ENCODE assay signal across 17 cellular contexts in genomic region chr3:14436954-14437281, GRCh38. TPM values are rescaled to one million over a fixed set of nuclear protein-coding genes. Genes with fewer than 3 reads are reported as not detected.
DNase-seq lines count a peak whose midpoint lies in the region; ATAC-seq and TF ChIP-seq lines count a peak whose summit lies in the region.
"Had no signal": no experiment of that assay in that cellular context is flagged by ENCODE, and none has a peak within 500 bp of the region (broad histone marks: within the 10 kb centered on the region; RNA-seq: fewer than 3 reads in every experiment).

No MANE protein-coding gene starts in this region.

- H3K9ac ChIP-seq in trophoblast cell (ENCODE audit: low read length) = no peak overlapping the region
- H3K9ac ChIP-seq: GM23248 had no signal

- peaks cover 35% of the 10 kb centered on the region for H3K4me1 ChIP-seq in CD8-positive, alpha-beta T cell (ENCODE audit: insufficient read depth, low read length)
- H3K4me1 ChIP-seq in trophoblast cell (ENCODE audit: control insufficient read depth in 1 of 2, insufficient read depth in 2 of 2, low read length in 2 of 2) (peaks cover 32 to 36% of the 10 kb centered on the region in 2 experiments), transverse colon (peaks cover 26 to 62% (median 40%) of the 10 kb centered on the region in 4 donors)

- no peak for DNase-seq in CD8-positive, alpha-beta T cell
- no peak for DNase-seq in HFFc6
- DNase-seq in activated T-helper 2 cell treated with anti-CD3 and anti-CD28 coated beads, Interferon-gamma antibody, Interleukin-2, Interleukin-4, amounts not matched to agents 10 μg/mL and 5 μg/mL and 100 μg/mL, durations not matched to agents 14 hours and 24 hours and 36 hours (ENCODE audit: low spot score) = no peak
- DNase-seq in trophoblast cell = no peak
- DNase-seq in AG08395 (ENCODE audit: low spot score) = no peak
- no peak for DNase-seq in transverse colon
- DNase-seq in activated naive CD4-positive, alpha-beta T cell (lab: John Stamatoyannopoulos, UW) = no peak
- DNase-seq: activated CD8-positive, alpha-beta memory T cell treated with anti-CD3 and anti-CD28 coated beads for 24 hours; activated gamma-delta T cell; GM23248; KG1; kidney glomerular epithelial cell; NCI-H1048; NCI-H2081 treated with DMSO at 0.1 percent for 48 hours; NCI-H524 treated with DMSO at 0.1 percent for 48 hours had no signal

- CTCF ChIA-PET in CD8-positive, alpha-beta T cell (lab: Charles Lee) = interaction anchor here (1.0 kb wide), 1 partner anchor 24 kb away, joined by 4 read pairs; no protein-coding TSS in a partner anchor

- no peak overlapping the region for H3K4me2 ChIP-seq in trophoblast cell (ENCODE audit: low read length)

- no peaks in the 10 kb centered on the region for H3K36me3 ChIP-seq in CD8-positive, alpha-beta T cell (ENCODE audit: insufficient read depth, low read length)
- H3K36me3 ChIP-seq in trophoblast cell (ENCODE audit: control insufficient read depth in 1 of 2, insufficient read depth in 2 of 2, low read length in 2 of 2) (peaks cover 7 to 13% of the 10 kb centered on the region in 2 experiments), transverse colon (no peaks in the 10 kb centered on the region)
- H3K36me3 ChIP-seq: right atrium auricular region had no signal

- no peak for TF ChIP-seq EP300 in transverse colon (IDR thresholded peaks at IDR 0.05; ENCODE audit: low read depth)

- POLR2A ChIA-PET in CD8-positive, alpha-beta T cell (lab: Charles Lee) = no interaction called here

- peak overlapping the region; percentile 73 for H3K27ac Mint-ChIP-seq in CD8-positive, alpha-beta T cell
- H3K27ac Mint-ChIP-seq in HFFc6 = peak overlapping the region; percentile 67; the same call in 1 of the 2 replicates
- peak overlapping the region; percentile 41 for H3K27ac Mint-ChIP-seq in activated T-helper 2 cell treated with anti-CD3 and anti-CD28 coated beads, Interferon-gamma antibody, Interleukin-2, Interleukin-4, amounts not matched to agents 10 μg/mL and 5 μg/mL and 100 μg/mL, durations not matched to agents 14 hours and 24 hours and 36 hours

- no peak overlapping the region for H3K4me3 ChIP-seq in CD8-positive, alpha-beta T cell (ENCODE audit: low read depth, low read length)
- H3K4me3 ChIP-seq in trophoblast cell (ENCODE audit: low read depth, low read length) (no peak overlapping the region), transverse colon (no peak overlapping the region)
- H3K4me3 ChIP-seq: GM23248, right atrium auricular region had no signal

- peak overlapping the region; percentile 6 for H3K4ac ChIP-seq in trophoblast cell (ENCODE audit: low read depth, low read length)

- no peak overlapping the region for H3K23ac ChIP-seq in trophoblast cell (ENCODE audit: low read length)

- intact Hi-C loops in CD8-positive, alpha-beta T cell (cut with DNase I, micrococcal nuclease) = loop anchor here (10.0 kb wide), 2 partner anchors 628 to 1022 kb away; partner anchors contain the start of gene MRPS25 (in 1 of the 2)
- intact Hi-C loops in activated T-helper 2 cell treated with anti-CD3 and anti-CD28 coated beads, Interferon-gamma antibody, Interleukin-2, Interleukin-4, amounts not matched to agents 10 μg/mL and 5 μg/mL and 100 μg/mL, durations not matched to agents 14 hours and 24 hours and 36 hours (cut with micrococcal nuclease) = no loop called here
- intact Hi-C loops in transverse colon (cut with DNase I; ENCODE audit: low total_unique reads) = no loop called here

- H3K9me3 ChIP-seq in CD8-positive, alpha-beta T cell (ENCODE audit: low read length) = no peaks in the 10 kb centered on the region
- H3K9me3 ChIP-seq in trophoblast cell (ENCODE audit: insufficient read depth, low read depth, low read length) (no peaks in the 10 kb centered on the region), transverse colon (no peaks in the 10 kb centered on the region)
- H3K9me3 ChIP-seq: right atrium auricular region had no signal

- in situ Hi-C loops in transverse colon (cut with MboI; ENCODE audit: low pct_ligation_motif_present in 1 of 4, low pct_unique_long_range_greater_than_20kb in 1 of 4, low sequenced_read_pairs in 3 of 4) = no loop called here

- H2BK12ac ChIP-seq in trophoblast cell (ENCODE audit: low read length) = no peak overlapping the region

- TF ChIP-seq CTCF in CD8-positive, alpha-beta T cell (IDR thresholded peaks at IDR 0.05) = no peak
- TF ChIP-seq CTCF in HFFc6 (IDR thresholded peaks at IDR 0.05) (no peak), transverse colon (IDR thresholded peaks at IDR 0.05) (no peak)

- H3K4me3 Mint-ChIP-seq in CD8-positive, alpha-beta T cell = no peak overlapping the region
- H3K4me3 Mint-ChIP-seq in HFFc6 = no peak overlapping the region
- no peak overlapping the region for H3K4me3 Mint-ChIP-seq in activated T-helper 2 cell treated with anti-CD3 and anti-CD28 coated beads, Interferon-gamma antibody, Interleukin-2, Interleukin-4, amounts not matched to agents 10 μg/mL and 5 μg/mL and 100 μg/mL, durations not matched to agents 14 hours and 24 hours and 36 hours (ENCODE audit: low read depth)

- H3K9me3 Mint-ChIP-seq in CD8-positive, alpha-beta T cell = no peaks in the 10 kb centered on the region
- no peaks in the 10 kb centered on the region for H3K9me3 Mint-ChIP-seq in HFFc6
- no peaks in the 10 kb centered on the region for H3K9me3 Mint-ChIP-seq in activated T-helper 2 cell treated with anti-CD3 and anti-CD28 coated beads, Interferon-gamma antibody, Interleukin-2, Interleukin-4, amounts not matched to agents 10 μg/mL and 5 μg/mL and 100 μg/mL, durations not matched to agents 14 hours and 24 hours and 36 hours

- no peak overlapping the region for H4K8ac ChIP-seq in trophoblast cell (ENCODE audit: low read depth, low read length)

- H2BK5ac ChIP-seq in trophoblast cell (ENCODE audit: low read depth, low read length, poor library complexity) = no peak overlapping the region

- no peak overlapping the region for H4K12ac ChIP-seq in trophoblast cell (ENCODE audit: low read depth, low read length)

- H4K91ac ChIP-seq in trophoblast cell (ENCODE audit: low read depth, low read length) = no peak overlapping the region

- peaks cover 11% of the 10 kb centered on the region for H3K79me2 ChIP-seq in trophoblast cell (ENCODE audit: control insufficient read depth, insufficient read depth, low read length, poor library complexity)

- H3K27ac ChIP-seq in CD8-positive, alpha-beta T cell (ENCODE audit: low read depth, low read length) = no peak overlapping the region
- H3K27ac ChIP-seq in trophoblast cell (ENCODE audit: low read depth, low read length) = no peak overlapping the region
- peak overlapping the region in 2 of 4 donors; percentile 6 to 23 for H3K27ac ChIP-seq in transverse colon
- H3K27ac ChIP-seq: GM23248, HL-60 had no signal

- H2AFZ ChIP-seq in trophoblast cell (ENCODE audit: insufficient read depth, low read length, poor library complexity) = no peak overlapping the region
- H2AFZ ChIP-seq: GM23248 had no signal

- H3K27me3 Mint-ChIP-seq in CD8-positive, alpha-beta T cell (ENCODE audit: low read depth) = no peaks in the 10 kb centered on the region
- peaks cover 2% of the 10 kb centered on the region for H3K27me3 Mint-ChIP-seq in HFFc6 (ENCODE audit: insufficient read depth)
- no peaks in the 10 kb centered on the region for H3K27me3 Mint-ChIP-seq in activated T-helper 2 cell treated with anti-CD3 and anti-CD28 coated beads, Interferon-gamma antibody, Interleukin-2, Interleukin-4, amounts not matched to agents 10 μg/mL and 5 μg/mL and 100 μg/mL, durations not matched to agents 14 hours and 24 hours and 36 hours (ENCODE audit: low read depth)

- H3K18ac ChIP-seq in trophoblast cell (ENCODE audit: low read length) = no peak overlapping the region

- ATAC-seq in CD8-positive, alpha-beta T cell = no peak

- H2AK5ac ChIP-seq in trophoblast cell (ENCODE audit: low read length) = no peak overlapping the region

- peaks cover 59% of the 10 kb centered on the region for H3K4me1 Mint-ChIP-seq in CD8-positive, alpha-beta T cell (ENCODE audit: low read depth)
- H3K4me1 Mint-ChIP-seq in HFFc6 (ENCODE audit: low read depth) = peaks cover 71% of the 10 kb centered on the region
- peaks cover 32% of the 10 kb centered on the region for H3K4me1 Mint-ChIP-seq in activated T-helper 2 cell treated with anti-CD3 and anti-CD28 coated beads, Interferon-gamma antibody, Interleukin-2, Interleukin-4, amounts not matched to agents 10 μg/mL and 5 μg/mL and 100 μg/mL, durations not matched to agents 14 hours and 24 hours and 36 hours (ENCODE audit: low read depth)

- H3K14ac ChIP-seq in trophoblast cell (ENCODE audit: low read length) = no peak overlapping the region

- TF ChIP-seq POLR2A in transverse colon (IDR thresholded peaks at IDR 0.05) = no peak

- H3K36me3 Mint-ChIP-seq in CD8-positive, alpha-beta T cell = no peaks in the 10 kb centered on the region
- no peaks in the 10 kb centered on the region; the same call in 1 of the 2 replicates for H3K36me3 Mint-ChIP-seq in HFFc6 (ENCODE audit: low read depth)
- H3K36me3 Mint-ChIP-seq in activated T-helper 2 cell treated with anti-CD3 and anti-CD28 coated beads, Interferon-gamma antibody, Interleukin-2, Interleukin-4, amounts not matched to agents 10 μg/mL and 5 μg/mL and 100 μg/mL, durations not matched to agents 14 hours and 24 hours and 36 hours (ENCODE audit: low read depth) = peaks cover 10% of the 10 kb centered on the region

- no peak overlapping the region for H2BK120ac ChIP-seq in trophoblast cell (ENCODE audit: insufficient read depth, low read length, poor library complexity)

- no peaks in the 10 kb centered on the region for H3K27me3 ChIP-seq in CD8-positive, alpha-beta T cell (ENCODE audit: insufficient read depth, low read length)
- H3K27me3 ChIP-seq in trophoblast cell (ENCODE audit: insufficient read depth, low read length) (no peaks in the 10 kb centered on the region), transverse colon (peaks cover 9% of the 10 kb centered on the region)
- H3K27me3 ChIP-seq: right atrium auricular region had no signal

- H3K79me1 ChIP-seq in trophoblast cell (ENCODE audit: low read length) = peaks cover 19% of the 10 kb centered on the region

RNA-seq across cellular contexts. Expression of gene SLC6A6, which starts 34.5 kb away (rescaled TPM):
- 10 to 100 TPM; 25.8 to 30.9 TPM for total RNA-seq in CD8-positive, alpha-beta T cell
- 10 to 100 TPM; 22.5 to 33.0 (median 28.6) TPM for total RNA-seq in HFFc6 (2021; fragmentation: NEBNext Ultra II Directional; extraction: Animal tissue kit (Norgen Biotek cat#: 25700))
- total RNA-seq in activated T-helper 2 cell treated with anti-CD3 and anti-CD28 coated beads, Interferon-gamma antibody, Interleukin-2, Interleukin-4, amounts not matched to agents 10 μg/mL and 5 μg/mL and 100 μg/mL, durations not matched to agents 14 hours and 24 hours and 36 hours = 55.1 and 55.8 TPM in 2 replicates
- 64.5 and 69.3 TPM in 2 replicates for polyA plus RNA-seq in trophoblast cell (2013)
- 10 to 100 TPM in 1 of 4 donors, 1 to 10 TPM in 3; 4.4 to 10.5 (median 7.7) TPM for total RNA-seq in transverse colon

Comparison
In these comparisons a context has a peak if more than half of its experiments do, and no peak if none do; other contexts are left out.
1. intact Hi-C loops: an anchor here in CD8-positive, alpha-beta T cell (10.0 kb wide); none called in activated T-helper 2 cell treated with anti-CD3 and anti-CD28 coated beads, Interferon-gamma antibody, Interleukin-2, Interleukin-4, amounts not matched to agents 10 μg/mL and 5 μg/mL and 100 μg/mL, durations not matched to agents 14 hours and 24 hours and 36 hours and transverse colon.